8 cellular contexts compared by ENCODE assay signal in the genomic region with DNA sequence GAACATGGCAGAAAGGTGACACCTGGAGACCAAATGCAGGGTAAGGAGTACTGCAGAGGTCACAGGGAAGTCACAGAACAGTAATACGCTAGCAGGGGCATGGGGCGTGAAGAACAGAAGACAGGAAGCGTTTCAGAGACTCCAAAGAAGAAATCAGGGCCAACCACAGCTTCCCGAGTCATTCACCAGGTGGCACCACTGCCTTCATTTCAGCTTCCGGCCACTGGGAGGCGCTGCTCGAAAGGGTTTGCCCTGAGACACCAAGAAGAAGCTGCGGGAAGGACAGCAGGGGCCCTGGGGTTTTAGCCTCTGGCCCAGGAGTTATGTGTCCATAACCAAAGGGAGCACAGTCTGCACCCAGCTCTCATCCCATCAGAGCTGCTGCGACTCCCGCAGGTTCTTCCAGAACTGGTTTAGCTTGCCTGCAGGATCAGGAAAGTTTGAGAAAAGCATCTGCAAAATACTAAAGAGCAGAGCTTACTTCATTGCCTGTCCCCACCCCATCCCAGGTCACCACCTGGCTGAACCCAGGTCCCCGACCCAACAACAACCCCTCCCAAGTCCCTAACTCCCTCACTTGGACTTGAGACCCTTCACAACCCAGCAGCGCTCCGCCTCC. TPM values are rescaled to one million over a fixed set of nuclear protein-coding genes. Genes with fewer than 3 reads are reported as not detected.
DNase-seq lines count a peak whose midpoint lies in the region; ATAC-seq and TF ChIP-seq lines count a peak whose summit lies in the region.
"Not testable (repeated sequence)": the region's sequence is repeated elsewhere in the genome, so short reads cannot be mapped to it uniquely, and the experiment has no call there.

No MANE protein-coding gene starts in this region.

- H3K27me3 Mint-ChIP-seq in H9 (ENCODE audit: low read depth) = not testable (repeated sequence)

- not testable (repeated sequence) for H4K8ac ChIP-seq in H9 (replicated peaks; ENCODE audit: insufficient read length, low read depth, low read length)

- H4K20me1 ChIP-seq in H9 (ENCODE audit: control insufficient read depth, insufficient read depth, insufficient read length) = not testable (repeated sequence)

- H3K36me3 Mint-ChIP-seq in H9 (ENCODE audit: insufficient read depth in 1 of 3, low read depth in 3 of 3) = peaks cover 0 to 11% (median 2%) of the 10 kb centered on the region in 3 experiments; a peak in 5 of 7 replicates

- not testable (repeated sequence) for H3K79me2 ChIP-seq in H9 (ENCODE audit: insufficient read depth, low read length)

- H3K9ac ChIP-seq in H9 (ENCODE audit: extremely low read depth, insufficient read length, low read length) = not testable (repeated sequence)

- H3K4ac ChIP-seq in H9 (ENCODE audit: low read depth, low read length) = not testable (repeated sequence)

- H3K4me3 Mint-ChIP-seq in H9 = not testable (repeated sequence)

- not testable (repeated sequence) for H3K4me3 ChIP-seq in BE2C (ENCODE audit: low read depth, low read length); mucosa of descending colon

- H3K18ac ChIP-seq in H9 (ENCODE audit: insufficient read length, low read depth, low read length) = not testable (repeated sequence)

- not testable (repeated sequence) for H3K27ac ChIP-seq in H9 (ENCODE audit: insufficient read length, low read depth, low read length)

- DNase-seq in BE2C = peak; percentile 83
- DNase-seq in H9 = peak; percentile 90
- peak; percentile 27 for DNase-seq in NCI-H2196 treated with DMSO at 0.1 percent for 48 hours (lab: John Stamatoyannopoulos, UW; ENCODE audit: unreplicated experiment)
- peak; percentile 56 for DNase-seq in T-helper 22 cell (ENCODE audit: low read depth)
- DNase-seq in activated naive CD4-positive, alpha-beta T cell treated with Interleukin-2 at 50 U/mL for 16 hours = peak; percentile 82
- DNase-seq in fibroblast of peridontal ligament (ENCODE audit: extremely low read depth) = peak; percentile 70
- DNase-seq in mucosa of descending colon = peak; percentile 81 to 91 (median 89)
- peak; percentile 61 to 78 (median 65) for DNase-seq in stimulated activated CD4-positive, alpha-beta T cell treated with anti-CD3 and anti-CD28 coated beads, TNF-alpha, amount 100 ng/mL, for 1 hour (ENCODE audit: low read depth in 3 of 3, low spot score in 1 of 3)

- not testable (repeated sequence) for H3K56ac ChIP-seq in H9 (ENCODE audit: insufficient read length, low read depth, low read length)

- not testable (repeated sequence) for H3K4me2 ChIP-seq in H9 (ENCODE audit: insufficient read depth, insufficient read length, low read length)

- ATAC-seq in mucosa of descending colon = peak; percentile 51

- H3T11ph ChIP-seq in H9 (ENCODE audit: low read length) = not testable (repeated sequence)

- H4K5ac ChIP-seq in H9 (ENCODE audit: insufficient read length, low read depth, low read length) = not testable (repeated sequence)

- intact Hi-C loops in mucosa of descending colon (cut with DNase I, micrococcal nuclease) = not testable (repeated sequence)

- TF ChIP-seq CTCF in BE2C (IDR thresholded peaks at IDR 0.05; ENCODE audit: low read depth, low read length) = peak; percentile 85
- TF ChIP-seq CTCF in H9 (conservative IDR thresholded peaks at IDR 0.05) = peak; percentile 72
- TF ChIP-seq CTCF in mucosa of descending colon (IDR thresholded peaks at IDR 0.05) = peak; percentile 70

- H3K14ac ChIP-seq in H9 (ENCODE audit: insufficient read depth, low read length) = not testable (repeated sequence)

- H3K36me3 ChIP-seq in BE2C; mucosa of descending colon (ENCODE audit: low read depth): not testable (repeated sequence)

- H2BK12ac ChIP-seq in H9 (ENCODE audit: insufficient read length, low read depth, low read length) = not testable (repeated sequence)

- not testable (repeated sequence) for H3K4me1 ChIP-seq in BE2C; H9 (ENCODE audit: insufficient read depth, low read length); mucosa of descending colon (ENCODE audit: low read depth)

- not testable (repeated sequence) for H2BK120ac ChIP-seq in H9 (ENCODE audit: low read depth, low read length, poor library complexity, severe bottlenecking)

- H2BK20ac ChIP-seq in H9 (ENCODE audit: low read depth, low read length, poor library complexity, severe bottlenecking) = not testable (repeated sequence)

- H2AFZ ChIP-seq in H9 (ENCODE audit: low read length) = not testable (repeated sequence)

- not testable (repeated sequence) for H3K27me3 ChIP-seq in BE2C; H9 (ENCODE audit: insufficient read depth, low read length)

- not testable (repeated sequence) for H2BK5ac ChIP-seq in H9 (ENCODE audit: insufficient read length, low read length)

- not testable (repeated sequence) for H3K79me1 ChIP-seq in H9 (ENCODE audit: insufficient read depth, low read depth, low read length, poor library complexity, severe bottlenecking)

- not testable (repeated sequence) for H3K23me2 ChIP-seq in H9 (ENCODE audit: insufficient read length, low read depth, low read length, poor library complexity, severe bottlenecking)

- not testable (repeated sequence) for H3K23ac ChIP-seq in H9 (ENCODE audit: insufficient read length, low read depth, low read length)

- H3K9me3 ChIP-seq in BE2C; H9 (ENCODE audit: control insufficient read depth, low read depth, low read length); mucosa of descending colon: not testable (repeated sequence)

- not testable (repeated sequence) for H3K27ac Mint-ChIP-seq in H9

- H3K9me3 Mint-ChIP-seq in H9 = not testable (repeated sequence)

- WGBS in H9 (ENCODE audit: extremely low coverage, insufficient read length, low lambda C conversion rate) = no CpG with 5 or more reads among the region's 13 CpGs

- not testable (repeated sequence) for H4K91ac ChIP-seq in H9 (ENCODE audit: insufficient read length, low read depth, low read length)

- H2AK5ac ChIP-seq in H9 (ENCODE audit: insufficient read length, low read length) = not testable (repeated sequence)

- H3K4me1 Mint-ChIP-seq in H9 = not testable (repeated sequence)

- H2BK15ac ChIP-seq in H9 (ENCODE audit: low read depth, low read length) = not testable (repeated sequence)

RNA-seq across cellular contexts. Expression of a gene that starts 32.6 kb away (rescaled TPM):
- polyA plus RNA-seq in BE2C (2012; ENCODE audit: insufficient read depth, insufficient read length, low read depth) = not detected
- total RNA-seq in H9 (2021) (not detected in 2 replicates), mucosa of descending colon (not detected)

Comparison
In these comparisons a context has a peak if more than half of its experiments do, and no peak if none do; other contexts are left out.
1. DNase-seq: peak in every context shown above with its lines; median percentile 90 in H9; 89 in mucosa of descending colon; 83 in BE2C; 82 in activated naive CD4-positive, alpha-beta T cell treated with Interleukin-2 at 50 U/mL for 16 hours; 70 in fibroblast of peridontal ligament; 65 in stimulated activated CD4-positive, alpha-beta T cell treated with anti-CD3 and anti-CD28 coated beads, TNF-alpha, amount 100 ng/mL, for 1 hour; 56 in T-helper 22 cell; 27 in NCI-H2196 treated with DMSO at 0.1 percent for 48 hours.